ENCODE assay signal across 1 cellular context in the genomic region with DNA sequence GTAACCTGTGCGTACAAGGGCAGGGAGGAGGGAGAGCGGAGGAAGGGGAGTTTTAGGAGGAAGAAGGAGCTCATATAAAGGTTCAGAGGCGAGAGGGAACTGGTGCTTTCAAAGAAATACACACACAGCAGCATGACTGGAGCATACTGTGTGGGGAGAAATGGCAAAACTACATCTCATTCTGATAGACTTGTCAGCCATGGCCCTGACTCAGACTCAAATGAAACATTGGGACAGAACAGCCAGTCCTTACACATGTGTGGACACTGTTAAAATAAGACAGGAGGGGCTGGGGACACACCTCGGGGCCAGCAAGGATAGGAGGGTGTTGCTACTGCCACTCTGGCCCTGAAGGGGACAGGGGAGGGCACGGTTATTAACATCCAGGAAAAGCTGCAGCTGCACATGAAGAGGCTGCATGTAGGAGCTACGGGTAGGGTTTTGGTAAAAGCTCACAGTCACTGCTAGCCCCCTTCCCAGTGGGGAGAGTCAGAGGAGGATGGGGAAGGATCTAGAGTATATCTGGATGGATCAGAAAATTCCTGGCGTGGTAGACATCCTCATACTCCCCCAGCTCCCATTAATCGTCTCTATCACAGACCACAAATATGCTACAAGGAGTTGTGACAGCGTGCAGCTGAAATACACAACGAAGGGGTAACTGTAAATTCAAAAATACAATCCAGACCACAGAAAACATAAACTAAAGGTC.
TF ChIP-seq lines count a peak whose summit lies in the region.

No MANE protein-coding gene starts in this region.

TF ChIP-seq in SK-N-SH, 30 proteins besides CTCF, POLR2A, EP300 and RAD21 (continued from another document):
- TF ChIP-seq, protein P1, sequence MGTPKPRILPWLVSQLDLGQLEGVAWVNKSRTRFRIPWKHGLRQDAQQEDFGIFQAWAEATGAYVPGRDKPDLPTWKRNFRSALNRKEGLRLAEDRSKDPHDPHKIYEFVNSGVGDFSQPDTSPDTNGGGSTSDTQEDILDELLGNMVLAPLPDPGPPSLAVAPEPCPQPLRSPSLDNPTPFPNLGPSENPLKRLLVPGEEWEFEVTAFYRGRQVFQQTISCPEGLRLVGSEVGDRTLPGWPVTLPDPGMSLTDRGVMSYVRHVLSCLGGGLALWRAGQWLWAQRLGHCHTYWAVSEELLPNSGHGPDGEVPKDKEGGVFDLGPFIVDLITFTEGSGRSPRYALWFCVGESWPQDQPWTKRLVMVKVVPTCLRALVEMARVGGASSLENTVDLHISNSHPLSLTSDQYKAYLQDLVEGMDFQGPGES (IDR thresholded peaks at IDR 0.05; ENCODE audit: low read depth, low read length), result no peak
- TF ChIP-seq RXRA (IDR thresholded peaks at IDR 0.05; ENCODE audit: borderline replicate concordance, low read depth) (no peak), POLR2AphosphoS5 (IDR thresholded peaks at IDR 0.05; ENCODE audit: low read depth, low read length) (no peak), EZH2phosphoT487 (IDR thresholded peaks at IDR 0.05; ENCODE audit: borderline replicate concordance, low read depth) (no peak), FOXM1 (IDR thresholded peaks at IDR 0.05; ENCODE audit: low read depth) (no peak), CHD2 (IDR thresholded peaks at IDR 0.05; ENCODE audit: low read length, partially characterized antibody) (no peak), NRF1 (IDR thresholded peaks at IDR 0.05; ENCODE audit: low read depth, low read length) (no peak), ELF1 (IDR thresholded peaks at IDR 0.05) (no peak)
TF ChIP-seq in SK-N-SH: peak in this region for 0.
